15 cellular contexts compared by ENCODE assay signal in genomic region chr2:119819846-119820245, GRCh38.
DNase-seq lines count a peak whose midpoint lies in the region; ATAC-seq and TF ChIP-seq lines count a peak whose summit lies in the region.
"Had no signal": no experiment of that assay in that cellular context is flagged by ENCODE, and none has a peak within 500 bp of the region (broad histone marks: within the 10 kb centered on the region; RNA-seq: fewer than 3 reads in every experiment).

No MANE protein-coding gene starts in this region.

- TF ChIP-seq CTCF in brain microvascular endothelial cell (IDR thresholded peaks at IDR 0.05; ENCODE audit: low read depth, low read length, missing control alignments) (no peak), osteoblast (IDR thresholded peaks at IDR 0.05; ENCODE audit: extremely low read depth, low read depth, low read length) (no peak)

- peaks cover 0 to 4% (median 0%) of the 10 kb centered on the region in 11 experiments; a peak in 4 of 22 replicates for H4K20me1 ChIP-seq in BLaER1 treated with 17β-estradiol and CSF1 and Interleukin-3, amounts not matched to agents 10 nM and 100 nM
- H4K20me1 ChIP-seq in osteoblast (ENCODE audit: insufficient read depth, low read length): no peaks in the 10 kb centered on the region

- in situ Hi-C loops in brain microvascular endothelial cell (cut with HindIII; ENCODE audit: low pct_ligation_motif_present, low sequenced_read_pairs): no loop called here

- H3K4me2 ChIP-seq in BLaER1 treated with 17β-estradiol and CSF1 and Interleukin-3, amounts not matched to agents 10 nM and 100 nM: peak overlapping the region in 7 of 11 experiments; percentile 33 to 61 (median 51); a peak in 14 of 22 replicates
- peak overlapping the region; percentile 44 for H3K4me2 ChIP-seq in osteoblast (ENCODE audit: insufficient read depth, low read length)

- peaks cover 10 to 34% (median 24%) of the 10 kb centered on the region in 11 experiments; a peak in 18 of 22 replicates for H3K36me3 ChIP-seq in BLaER1 treated with 17β-estradiol and CSF1 and Interleukin-3, amounts not matched to agents 10 nM and 100 nM
- H3K36me3 ChIP-seq in brain microvascular endothelial cell (replicated peaks) (no peaks in the 10 kb centered on the region), osteoblast (ENCODE audit: insufficient read depth, low read length) (no peaks in the 10 kb centered on the region)

- DNase-seq in NCI-H226 (peak; percentile 53), brain microvascular endothelial cell (peak; percentile 7), osteoblast (ENCODE audit: insufficient read length, low spot score, missing footprints) (no peak), nucleus accumbens (lab: John Stamatoyannopoulos, UW) (no peak)
- DNase-seq: AML-193; CD4-positive, alpha-beta memory T cell; DMS79 treated with DMSO at 0.1 percent for 48 hours; GDM1; Kasumi-1; NCI-H1930; SHP77 treated with DMSO at 0.1 percent for 48 hours had no signal

- peaks cover 13 to 30% (median 24%) of the 10 kb centered on the region in 11 experiments for H3K9me3 ChIP-seq in BLaER1 treated with 17β-estradiol and CSF1 and Interleukin-3, amounts not matched to agents 10 nM and 100 nM (replicated peaks in 1 of 11)
- H3K9me3 ChIP-seq in osteoblast (ENCODE audit: low read depth, low read length): no peaks in the 10 kb centered on the region

- no peak overlapping the region for H3K27ac ChIP-seq in BLaER1 treated with 17β-estradiol and CSF1 and Interleukin-3, amounts not matched to agents 10 nM and 100 nM
- H3K27ac ChIP-seq in brain microvascular endothelial cell (no peak overlapping the region), osteoblast (ENCODE audit: low read depth, low read length) (peak overlapping the region; percentile 40)

- no peaks in the 10 kb centered on the region for H3K27me3 ChIP-seq in BLaER1 treated with 17β-estradiol and CSF1 and Interleukin-3, amounts not matched to agents 10 nM and 100 nM
- H3K27me3 ChIP-seq in brain microvascular endothelial cell (replicated peaks): no peaks in the 10 kb centered on the region
- H3K27me3 ChIP-seq in osteoblast (ENCODE audit: insufficient read depth, low read length): no peaks in the 10 kb centered on the region

- peaks cover 0 to 26% (median 14%) of the 10 kb centered on the region in 10 experiments; a peak in 15 of 20 replicates for H3K4me1 ChIP-seq in BLaER1 treated with 17β-estradiol and CSF1 and Interleukin-3, amounts not matched to agents 10 nM and 100 nM
- H3K4me1 ChIP-seq in osteoblast (ENCODE audit: insufficient read depth, low read length): peaks cover 10% of the 10 kb centered on the region

- ATAC-seq in HG02571 (IDR thresholded peaks at IDR 0.05; ENCODE audit: unreplicated experiment) (no peak), GM21825 (IDR thresholded peaks at IDR 0.05; ENCODE audit: unreplicated experiment) (no peak)
- ATAC-seq: Panc1 had no signal

- H3K9ac ChIP-seq in BLaER1 treated with 17β-estradiol and CSF1 and Interleukin-3, amounts not matched to agents 10 nM and 100 nM: no peak overlapping the region

- peaks cover 2% of the 10 kb centered on the region for H3K79me2 ChIP-seq in osteoblast (ENCODE audit: insufficient read depth, low read length)

- no peak overlapping the region for H3K4me3 ChIP-seq in BLaER1 treated with 17β-estradiol and CSF1 and Interleukin-3, amounts not matched to agents 10 nM and 100 nM
- H3K4me3 ChIP-seq in brain microvascular endothelial cell (ENCODE audit: low read depth, low read length): no peak overlapping the region
- H3K4me3 ChIP-seq in osteoblast (ENCODE audit: insufficient read depth, low read length): no peak overlapping the region

- no peak overlapping the region for H2AFZ ChIP-seq in osteoblast (ENCODE audit: low read length)

Comparison
In these comparisons a context has a peak if more than half of its experiments do, and no peak if none do; other contexts are left out.
1. DNase-seq: peak in NCI-H226 (single experiment) and brain microvascular endothelial cell (single experiment); none in osteoblast (single experiment) and nucleus accumbens (0 of 56).